8 cellular contexts compared by ENCODE assay signal in genomic region chr10:102132193-102132562, GRCh38. TPM values are rescaled to one million over a fixed set of nuclear protein-coding genes. Genes with fewer than 3 reads are reported as not detected.
DNase-seq lines count a peak whose midpoint lies in the region; ATAC-seq and TF ChIP-seq lines count a peak whose summit lies in the region.

No MANE protein-coding gene starts in this region.

- H3K27ac ChIP-seq in SK-N-MC (no peak overlapping the region), psoas muscle (peak overlapping the region; percentile 99)

- no peaks in the 10 kb centered on the region for H3K36me3 ChIP-seq in SK-N-MC (ENCODE audit: insufficient read depth, low read length)
- no peaks in the 10 kb centered on the region for H3K36me3 ChIP-seq in psoas muscle (ENCODE audit: insufficient read depth in 1 of 2, low read depth in 1 of 2)

- TF ChIP-seq CTCF in fibroblast of mammary gland (conservative IDR thresholded peaks at IDR 0.05; ENCODE audit: control insufficient read depth, insufficient read depth, low read depth, low read length) (no peak), psoas muscle (IDR thresholded peaks at IDR 0.05) (no peak)

- H3K4me3 ChIP-seq in GM08714 (ENCODE audit: low read length) (peak overlapping the region; percentile 78; the same call in 1 of the 2 replicates), SK-N-MC (peak overlapping the region; percentile 85), fibroblast of mammary gland (ENCODE audit: control insufficient read depth, low read depth, low read length) (peak overlapping the region; percentile 97), psoas muscle (peak overlapping the region; percentile 100)

- ATAC-seq in psoas muscle (no peak), GM21723 (IDR thresholded peaks at IDR 0.05; ENCODE audit: unreplicated experiment) (no peak)

- peaks cover 27% of the 10 kb centered on the region for H3K4me1 ChIP-seq in psoas muscle

- H3K9ac ChIP-seq in SK-N-MC (ENCODE audit: insufficient read length) = peak overlapping the region; percentile 55

- 14 to 19% (median 17%) methylated on average over 8 of the region's 8 CpGs for WGBS in psoas muscle, 3 donors

- H3K9me3 ChIP-seq in SK-N-MC (ENCODE audit: low read depth, low read length) = no peaks in the 10 kb centered on the region
- no peaks in the 10 kb centered on the region for H3K9me3 ChIP-seq in psoas muscle

- no peak for DNase-seq in SK-N-MC (ENCODE audit: low read depth, low spot score)
- no peak for DNase-seq in fibroblast of mammary gland (ENCODE audit: low read depth)
- DNase-seq in psoas muscle = no peak
- DNase-seq in NOMO-1 treated with dmso at 0.1 percent for 144 hours (lab: John Stamatoyannopoulos, UW; ENCODE audit: unreplicated experiment) = no peak
- DNase-seq in ureter (ENCODE audit: low spot score) = no peak
- DNase-seq in NCI-H748 (lab: John Stamatoyannopoulos, UW; ENCODE audit: unreplicated experiment) = no peak

- no peaks in the 10 kb centered on the region for H3K27me3 ChIP-seq in psoas muscle (ENCODE audit: insufficient read depth in 3 of 3, low read length in 2 of 3)

- intact Hi-C loops in psoas muscle (cut with DNase I) = no loop called here

RNA-seq across cellular contexts. Expression of gene PPRC1, which starts 0.7 kb away (rescaled TPM):
- total RNA-seq in psoas muscle = 10 to 100 TPM; 14.9 to 57.5 (median 32.1) TPM
- 10 to 100 TPM; 14.7 to 32.2 (median 15.5) TPM for polyA plus RNA-seq in psoas muscle
- total RNA-seq in ureter = 59.4 TPM

RNA-seq across cellular contexts. Expression of gene LDB1, which starts 12.0 kb away (rescaled TPM):
- 10 to 100 TPM; 22.0 to 29.8 (median 26.8) TPM for total RNA-seq in psoas muscle
- polyA plus RNA-seq in psoas muscle = 10 to 100 TPM; 13.9 to 24.9 (median 14.6) TPM
- total RNA-seq in ureter = 82.4 TPM

RNA-seq across cellular contexts. Expression of gene NOLC1, which starts 20.0 kb away (rescaled TPM):
- total RNA-seq in psoas muscle (10 to 100 TPM; 38.7 to 86.1 (median 64.4) TPM), ureter (92.1 TPM)
- 10 to 100 TPM; 25.8 to 77.5 (median 54.1) TPM for polyA plus RNA-seq in psoas muscle
